ENCODE assay signal across 17 cellular contexts in the genomic region with DNA sequence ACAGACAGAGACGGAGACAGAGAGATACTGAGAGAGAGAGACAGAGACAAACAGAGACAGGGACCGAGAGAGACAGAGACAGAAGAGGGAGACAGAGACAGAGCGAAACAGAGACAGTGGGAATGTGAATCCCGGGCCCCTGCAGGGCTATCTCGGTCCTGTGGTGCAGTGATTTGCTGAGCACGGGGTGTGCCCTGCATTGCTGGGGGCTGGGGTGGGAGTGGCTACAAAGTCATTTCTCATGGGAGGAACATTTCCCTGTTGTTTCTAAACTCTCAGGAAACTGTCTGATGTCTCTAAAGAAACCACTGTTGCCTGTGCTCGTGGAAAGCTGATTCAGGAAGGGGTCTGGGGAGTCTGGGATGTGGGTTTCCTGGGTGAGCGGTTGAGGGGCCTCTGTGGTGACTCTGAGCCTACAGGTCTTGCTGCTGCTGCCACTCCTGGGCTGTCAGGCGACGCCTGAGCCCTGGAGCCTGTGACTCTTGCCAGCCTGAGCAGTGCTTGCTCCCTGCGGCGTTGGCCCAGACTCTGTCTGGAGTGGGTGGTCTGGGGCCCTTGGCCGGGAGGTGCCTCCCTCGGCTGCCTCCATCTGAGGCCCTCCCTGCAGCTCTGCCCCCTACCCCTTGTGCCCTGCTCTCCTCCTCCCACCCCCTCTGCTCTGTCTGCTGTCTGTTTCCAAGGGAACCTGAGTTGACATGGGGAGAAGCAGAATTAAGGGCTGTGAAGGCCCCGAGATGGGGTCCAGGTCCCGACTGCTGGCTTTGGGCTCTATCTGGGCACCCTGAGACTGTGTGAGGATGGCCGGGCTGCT.
A peak's percentile ranks its signal among the peaks of the same experiment; 100 is the strongest.
DNase-seq lines count a peak whose midpoint lies in the region; ATAC-seq and TF ChIP-seq lines count a peak whose summit lies in the region.
"Had no signal": no experiment of that assay in that cellular context is flagged by ENCODE, and none has a peak within 500 bp of the region (broad histone marks: within the 10 kb centered on the region; RNA-seq: fewer than 3 reads in every experiment).

No MANE protein-coding gene starts in this region.

- H3K27ac ChIP-seq in aorta (ENCODE audit: low read depth in 1 of 2, low read length in 2 of 2) (no peak overlapping the region), gastroesophageal sphincter (no peak overlapping the region)
- H3K27ac ChIP-seq: 22Rv1, PC-9 had no signal

- H3K4me1 ChIP-seq in aorta (ENCODE audit: control insufficient read depth in 1 of 2, insufficient read depth in 2 of 2, low read length in 2 of 2) (no peaks in the 10 kb centered on the region), gastroesophageal sphincter (no peaks in the 10 kb centered on the region)

- intact Hi-C loops in aorta (cut with DNase I), result no loop called here

- H3K9me3 ChIP-seq in aorta (ENCODE audit: control insufficient read depth, low read length) (no peaks in the 10 kb centered on the region), gastroesophageal sphincter (no peaks in the 10 kb centered on the region)

- H3K4me3 ChIP-seq in aorta (ENCODE audit: low read length in 2 of 2) (no peak overlapping the region), gastroesophageal sphincter (no peak overlapping the region)
- H3K4me3 ChIP-seq: PC-9 had no signal

- no peaks in the 10 kb centered on the region for H3K36me3 ChIP-seq in aorta (ENCODE audit: control insufficient read depth in 1 of 2, insufficient read depth in 2 of 2, low read length in 1 of 2)
- no peaks in the 10 kb centered on the region for H3K36me3 ChIP-seq in gastroesophageal sphincter

- TF ChIP-seq CTCF in nephron progenitor cell (IDR thresholded peaks at IDR 0.05) (no peak), gastroesophageal sphincter (IDR thresholded peaks at IDR 0.05) (no peak)

- H3K27ac Mint-ChIP-seq in activated naive CD8-positive, alpha-beta T cell treated with anti-CD3 and anti-CD28 coated beads, Interleukin-2, amount 50 U/mL, for 24 hours, result no peak overlapping the region
- no peak overlapping the region for H3K27ac Mint-ChIP-seq in activated naive CD8-positive, alpha-beta T cell treated with anti-CD3 and anti-CD28 coated beads for 36 hours
- H3K27ac Mint-ChIP-seq in central memory CD8-positive, alpha-beta T cell (ENCODE audit: low read depth), result peak overlapping the region; percentile 42
- H3K27ac Mint-ChIP-seq in nephron progenitor cell, result no peak overlapping the region

- 62 to 68% methylated on average over 16 to 17 of the region's 17 CpGs for WGBS in aorta, 2 donors
- WGBS in gastroesophageal sphincter (ENCODE audit: low coverage in 1 of 2), 2 donors, result 46 to 58% methylated on average over 6 to 8 of the region's 17 CpGs

- no peaks in the 10 kb centered on the region for H3K9me3 Mint-ChIP-seq in activated naive CD8-positive, alpha-beta T cell treated with anti-CD3 and anti-CD28 coated beads, Interleukin-2, amount 50 U/mL, for 24 hours
- no peaks in the 10 kb centered on the region for H3K9me3 Mint-ChIP-seq in activated naive CD8-positive, alpha-beta T cell treated with anti-CD3 and anti-CD28 coated beads for 36 hours
- H3K9me3 Mint-ChIP-seq in central memory CD8-positive, alpha-beta T cell, result no peaks in the 10 kb centered on the region
- H3K9me3 Mint-ChIP-seq in nephron progenitor cell, result no peaks in the 10 kb centered on the region

- TF ChIP-seq EP300 in gastroesophageal sphincter (IDR thresholded peaks at IDR 0.05), result no peak

- no peaks in the 10 kb centered on the region for H3K4me1 Mint-ChIP-seq in activated naive CD8-positive, alpha-beta T cell treated with anti-CD3 and anti-CD28 coated beads, Interleukin-2, amount 50 U/mL, for 24 hours
- H3K4me1 Mint-ChIP-seq in activated naive CD8-positive, alpha-beta T cell treated with anti-CD3 and anti-CD28 coated beads for 36 hours, result no peaks in the 10 kb centered on the region
- H3K4me1 Mint-ChIP-seq in central memory CD8-positive, alpha-beta T cell, result peaks cover 6% of the 10 kb centered on the region
- peaks cover 9% of the 10 kb centered on the region for H3K4me1 Mint-ChIP-seq in nephron progenitor cell
- H3K4me1 Mint-ChIP-seq: IgD-negative memory B cell had no signal

- no peaks in the 10 kb centered on the region for H3K36me3 Mint-ChIP-seq in activated naive CD8-positive, alpha-beta T cell treated with anti-CD3 and anti-CD28 coated beads, Interleukin-2, amount 50 U/mL, for 24 hours (ENCODE audit: low read depth)
- no peaks in the 10 kb centered on the region for H3K36me3 Mint-ChIP-seq in activated naive CD8-positive, alpha-beta T cell treated with anti-CD3 and anti-CD28 coated beads for 36 hours
- H3K36me3 Mint-ChIP-seq in central memory CD8-positive, alpha-beta T cell (ENCODE audit: insufficient read depth), result no peaks in the 10 kb centered on the region
- H3K36me3 Mint-ChIP-seq in nephron progenitor cell (ENCODE audit: low read depth), result no peaks in the 10 kb centered on the region
- H3K36me3 Mint-ChIP-seq: IgD-negative memory B cell had no signal

- TF ChIP-seq POLR2A in gastroesophageal sphincter (IDR thresholded peaks at IDR 0.05), result no peak

- H3K27me3 Mint-ChIP-seq in activated naive CD8-positive, alpha-beta T cell treated with anti-CD3 and anti-CD28 coated beads, Interleukin-2, amount 50 U/mL, for 24 hours, result peaks cover 3% of the 10 kb centered on the region
- H3K27me3 Mint-ChIP-seq in activated naive CD8-positive, alpha-beta T cell treated with anti-CD3 and anti-CD28 coated beads for 36 hours, result peaks cover 8% of the 10 kb centered on the region
- H3K27me3 Mint-ChIP-seq in central memory CD8-positive, alpha-beta T cell, result peaks cover 21% of the 10 kb centered on the region
- H3K27me3 Mint-ChIP-seq in nephron progenitor cell (ENCODE audit: low read depth, poor library complexity), result peaks cover 12% of the 10 kb centered on the region

- no peaks in the 10 kb centered on the region for H3K27me3 ChIP-seq in aorta (ENCODE audit: control insufficient read depth in 1 of 2, insufficient read depth in 2 of 2, low read length in 1 of 2)
- H3K27me3 ChIP-seq in gastroesophageal sphincter, result no peaks in the 10 kb centered on the region

- peak; percentile 33 for ATAC-seq in activated naive CD8-positive, alpha-beta T cell treated with anti-CD3 and anti-CD28 coated beads, Interleukin-2, amount 50 U/mL, for 24 hours
- ATAC-seq in central memory CD8-positive, alpha-beta T cell (replicated peaks; ENCODE audit: extremely low read depth, poor library complexity, severe bottlenecking), result no peak
- ATAC-seq in aorta (ENCODE audit: low FRiP score) (peak; percentile 69), gastroesophageal sphincter (no peak)

- H3K4me3 Mint-ChIP-seq in activated naive CD8-positive, alpha-beta T cell treated with anti-CD3 and anti-CD28 coated beads, Interleukin-2, amount 50 U/mL, for 24 hours, result no peak overlapping the region
- H3K4me3 Mint-ChIP-seq in activated naive CD8-positive, alpha-beta T cell treated with anti-CD3 and anti-CD28 coated beads for 36 hours, result no peak overlapping the region
- H3K4me3 Mint-ChIP-seq in central memory CD8-positive, alpha-beta T cell, result no peak overlapping the region
- H3K4me3 Mint-ChIP-seq in nephron progenitor cell, result no peak overlapping the region
- H3K4me3 Mint-ChIP-seq: IgD-negative memory B cell had no signal

- DNase-seq in activated naive CD8-positive, alpha-beta T cell treated with anti-CD3 and anti-CD28 coated beads, Interleukin-2, amount 50 U/mL, for 24 hours, result no peak
- no peak for DNase-seq in activated naive CD8-positive, alpha-beta T cell treated with anti-CD3 and anti-CD28 coated beads for 36 hours
- no peak for DNase-seq in central memory CD8-positive, alpha-beta T cell (ENCODE audit: low spot score in 2 of 2)
- DNase-seq in nephron progenitor cell (peak; percentile 15), aorta (no peak), NCI-H748 (lab: John Stamatoyannopoulos, UW; ENCODE audit: unreplicated experiment) (no peak), NCI-H187 (lab: John Stamatoyannopoulos, UW) (no peak)
- DNase-seq: C1 segment of cervical spinal cord, DMS153, NCI-H1048, NCI-H146, NCI-H2227 treated with DMSO at 0.1 percent for 48 hours, NCI-H526 treated with DMSO at 0.1 percent for 48 hours, PC-9 had no signal

Comparison
In these comparisons a context has a peak if more than half of its experiments do, and no peak if none do; other contexts are left out.
1. ATAC-seq: peak in activated naive CD8-positive, alpha-beta T cell treated with anti-CD3 and anti-CD28 coated beads, Interleukin-2, amount 50 U/mL, for 24 hours (single experiment) and aorta (single experiment); none in central memory CD8-positive, alpha-beta T cell (single experiment) and gastroesophageal sphincter (single experiment).